8 cellular contexts compared by ENCODE assay signal in the genomic region with DNA sequence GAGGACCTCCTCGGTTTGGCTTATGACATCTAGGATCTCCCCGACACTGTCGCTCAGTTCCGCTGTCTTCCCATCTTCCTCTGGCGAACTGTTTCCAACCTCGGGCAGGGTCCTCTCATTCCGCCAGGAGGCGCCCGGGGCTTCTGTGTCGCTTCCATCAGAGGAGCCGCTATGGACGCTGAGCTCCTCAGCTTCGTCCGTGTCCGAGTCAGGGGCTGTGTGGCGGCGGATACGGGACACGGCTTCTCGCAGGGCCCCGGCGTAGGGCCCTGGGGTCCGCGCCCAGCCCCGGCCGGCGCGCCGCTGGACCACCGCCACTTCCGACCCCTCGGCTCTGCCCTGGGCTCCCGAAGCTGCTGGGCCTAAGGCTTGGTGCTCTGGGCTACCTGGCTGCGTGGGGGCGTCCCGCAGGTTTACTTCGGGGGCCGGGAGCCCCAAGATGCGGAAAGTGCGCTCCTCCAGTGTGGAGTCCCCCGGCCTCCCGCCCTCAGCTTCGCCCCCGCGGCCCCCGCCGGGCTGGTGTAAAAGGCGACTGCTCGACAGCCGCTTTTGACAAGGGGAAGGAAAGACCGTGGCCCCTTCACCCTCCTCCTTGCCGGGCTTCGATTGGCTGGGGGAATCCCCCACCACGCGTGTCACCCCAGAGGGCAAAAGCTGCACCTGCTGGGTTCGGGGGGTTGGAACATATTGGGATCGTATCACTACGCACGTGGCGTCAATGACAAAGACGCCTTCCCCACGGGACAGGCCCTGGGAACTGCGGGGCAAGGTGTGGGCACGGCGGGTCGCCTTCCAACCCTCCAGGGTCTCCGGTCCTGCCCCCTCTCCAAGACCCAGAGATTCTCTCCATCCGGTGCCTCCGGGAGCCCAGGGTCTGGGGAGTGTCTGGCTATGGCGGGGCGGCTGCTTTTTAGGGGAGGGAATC.
DNase-seq lines count a peak whose midpoint lies in the region; ATAC-seq and TF ChIP-seq lines count a peak whose summit lies in the region.

No MANE protein-coding gene starts in this region.

- peak; percentile 29 for DNase-seq in LoVo (ENCODE audit: low spot score)
- peak; percentile 63 for DNase-seq in T-helper 2 cell treated with Interferon-gamma antibody and Interleukin-4, amounts not matched to agents 5 μg/mL and 100 μg/mL, for 36 hours (ENCODE audit: low spot score)
- peak; percentile 46 to 70 for DNase-seq in central memory CD8-positive, alpha-beta T cell (ENCODE audit: low spot score in 2 of 2)
- DNase-seq in inferior parietal cortex (ENCODE audit: extremely low spot score): peak; percentile 79
- DNase-seq in skeletal muscle cell (ENCODE audit: low read depth): no peak
- DNase-seq in foreskin melanocyte: no peak

- no peaks in the 10 kb centered on the region for H3K9me3 ChIP-seq in DOHH2 (ENCODE audit: control insufficient read depth, insufficient read depth, low read length)

- peak overlapping the region; percentile 64 for H3K4me3 Mint-ChIP-seq in T-helper 2 cell treated with Interferon-gamma antibody and Interleukin-4, amounts not matched to agents 5 μg/mL and 100 μg/mL, for 36 hours
- peak overlapping the region; percentile 70 for H3K4me3 Mint-ChIP-seq in central memory CD8-positive, alpha-beta T cell

- H3K27ac ChIP-seq in DOHH2 (ENCODE audit: low read depth, low read length): no peak overlapping the region

- no peak overlapping the region for H3K27ac Mint-ChIP-seq in T-helper 2 cell treated with Interferon-gamma antibody and Interleukin-4, amounts not matched to agents 5 μg/mL and 100 μg/mL, for 36 hours
- H3K27ac Mint-ChIP-seq in central memory CD8-positive, alpha-beta T cell (ENCODE audit: low read depth): peak overlapping the region; percentile 13

- H3K9me2 ChIP-seq in DOHH2 (replicated peaks; ENCODE audit: control insufficient read depth, low read length): no peaks in the 10 kb centered on the region

- peak overlapping the region; percentile 96 for H3K4me2 ChIP-seq in DOHH2 (ENCODE audit: low read length)

- H3K9me3 Mint-ChIP-seq in T-helper 2 cell treated with Interferon-gamma antibody and Interleukin-4, amounts not matched to agents 5 μg/mL and 100 μg/mL, for 36 hours: no peaks in the 10 kb centered on the region
- H3K9me3 Mint-ChIP-seq in central memory CD8-positive, alpha-beta T cell: no peaks in the 10 kb centered on the region

- H3K36me3 ChIP-seq in DOHH2 (ENCODE audit: control insufficient read depth, low read length): peaks cover 4% of the 10 kb centered on the region

- peaks cover 13% of the 10 kb centered on the region for H3K36me3 Mint-ChIP-seq in T-helper 2 cell treated with Interferon-gamma antibody and Interleukin-4, amounts not matched to agents 5 μg/mL and 100 μg/mL, for 36 hours (ENCODE audit: low read depth)
- H3K36me3 Mint-ChIP-seq in central memory CD8-positive, alpha-beta T cell (ENCODE audit: insufficient read depth): peaks cover 19% of the 10 kb centered on the region

- peaks cover 50% of the 10 kb centered on the region for H3K4me1 ChIP-seq in DOHH2 (ENCODE audit: control insufficient read depth, low read length)

- 0 out of 2 replicates have a peak, but pooled peaks cover 7% of the 10 kb centered on the region for H3F3A ChIP-seq in DOHH2 (ENCODE audit: control insufficient read depth, insufficient read depth)

- H3K27me3 ChIP-seq in DOHH2 (ENCODE audit: control insufficient read depth, low read length): peaks cover 39% of the 10 kb centered on the region

- peak; percentile 68 for ATAC-seq in central memory CD8-positive, alpha-beta T cell (replicated peaks; ENCODE audit: extremely low read depth, poor library complexity, severe bottlenecking)
- no peak for ATAC-seq in HG02759 (IDR thresholded peaks at IDR 0.05; ENCODE audit: unreplicated experiment)

- H3K27me3 Mint-ChIP-seq in T-helper 2 cell treated with Interferon-gamma antibody and Interleukin-4, amounts not matched to agents 5 μg/mL and 100 μg/mL, for 36 hours (ENCODE audit: low read depth): peaks cover 63% of the 10 kb centered on the region
- H3K27me3 Mint-ChIP-seq in central memory CD8-positive, alpha-beta T cell: peaks cover 56% of the 10 kb centered on the region

- no peaks in the 10 kb centered on the region for H4K20me1 ChIP-seq in DOHH2 (ENCODE audit: control insufficient read depth, insufficient read depth, low read depth, low read length)

- H3K4me3 ChIP-seq in DOHH2 (ENCODE audit: low read length): peak overlapping the region; percentile 82
- peak overlapping the region; percentile 38 for H3K4me3 ChIP-seq in skeletal muscle cell (ENCODE audit: low read depth, low read length)

- H3K4me1 Mint-ChIP-seq in T-helper 2 cell treated with Interferon-gamma antibody and Interleukin-4, amounts not matched to agents 5 μg/mL and 100 μg/mL, for 36 hours (ENCODE audit: low read depth): peaks cover 25% of the 10 kb centered on the region
- H3K4me1 Mint-ChIP-seq in central memory CD8-positive, alpha-beta T cell: peaks cover 37% of the 10 kb centered on the region

- TF ChIP-seq CTCF in DOHH2 (IDR thresholded peaks at IDR 0.05; ENCODE audit: low read depth, low read length, poor library complexity, severe bottlenecking): peak; percentile 77

- 0 out of 2 replicates have a peak, but pooled peaks cover 2% of the 10 kb centered on the region for H3K79me2 ChIP-seq in DOHH2 (ENCODE audit: control insufficient read depth, low read length)

Comparison
In these comparisons a context has a peak if more than half of its experiments do, and no peak if none do; other contexts are left out.
1. DNase-seq: peak in LoVo (single experiment), T-helper 2 cell treated with Interferon-gamma antibody and Interleukin-4, amounts not matched to agents 5 μg/mL and 100 μg/mL, for 36 hours (single experiment), central memory CD8-positive, alpha-beta T cell (2 of 2) and inferior parietal cortex (single experiment); none in skeletal muscle cell (single experiment) and foreskin melanocyte (single experiment).